In genomic region chr9:116340270-116340669, GRCh38 we compare ENCODE assay signal across 24 cellular contexts.
"Had no signal": no experiment of that assay in that cellular context is flagged by ENCODE, and none has a peak within 500 bp of the region (broad histone marks: within the 10 kb centered on the region; RNA-seq: fewer than 3 reads in every experiment).

No MANE protein-coding gene starts in this region.

- H3K36me3 Mint-ChIP-seq: memory B cell; naive thymus-derived CD4-positive, alpha-beta T cell had no signal

- DNase-seq: dermis blood vessel endothelial cell; dorsolateral prefrontal cortex; effector CD4-positive, alpha-beta T cell; effector memory CD4-positive, alpha-beta T cell; foreskin fibroblast; foreskin melanocyte; gastrocnemius medialis; glutamatergic neuron; head of caudate nucleus; heart right ventricle; hippocampal formation; islet precursor cell; kidney; kidney glomerular epithelial cell; left colon; left ventricle myocardium superior; lower lobe of right lung; mesendoderm; midbrain; naive thymus-derived CD4-positive, alpha-beta T cell had no signal

- ATAC-seq: gastrocnemius medialis; heart right ventricle; left colon; left lobe of liver; left ventricle myocardium superior; lower lobe of right lung; naive thymus-derived CD4-positive, alpha-beta T cell had no signal

- H3K36me3 ChIP-seq: esophagus muscularis mucosa, gastrocnemius medialis, heart right ventricle, lower lobe of right lung had no signal

- H3K4me1 Mint-ChIP-seq: memory B cell; naive thymus-derived CD4-positive, alpha-beta T cell had no signal

- H3K27me3 ChIP-seq: esophagus muscularis mucosa, gastrocnemius medialis, heart right ventricle had no signal

- H3K27ac Mint-ChIP-seq: memory B cell; naive thymus-derived CD4-positive, alpha-beta T cell had no signal

- H3K9me3 ChIP-seq: esophagus muscularis mucosa, gastrocnemius medialis, heart right ventricle, lower lobe of right lung had no signal

- H3K4me3 Mint-ChIP-seq: memory B cell; naive thymus-derived CD4-positive, alpha-beta T cell had no signal

- H3K4me3 ChIP-seq: coronary artery, dorsolateral prefrontal cortex, esophagus muscularis mucosa, gastrocnemius medialis, heart right ventricle, lower lobe of right lung had no signal

- H3K27ac ChIP-seq: coronary artery, dorsolateral prefrontal cortex, esophagus muscularis mucosa, gastrocnemius medialis, heart right ventricle, lower lobe of right lung had no signal

- H3K4me1 ChIP-seq: esophagus muscularis mucosa, gastrocnemius medialis, heart right ventricle, lower lobe of right lung had no signal
